8 cellular contexts compared by ENCODE assay signal in the genomic region with DNA sequence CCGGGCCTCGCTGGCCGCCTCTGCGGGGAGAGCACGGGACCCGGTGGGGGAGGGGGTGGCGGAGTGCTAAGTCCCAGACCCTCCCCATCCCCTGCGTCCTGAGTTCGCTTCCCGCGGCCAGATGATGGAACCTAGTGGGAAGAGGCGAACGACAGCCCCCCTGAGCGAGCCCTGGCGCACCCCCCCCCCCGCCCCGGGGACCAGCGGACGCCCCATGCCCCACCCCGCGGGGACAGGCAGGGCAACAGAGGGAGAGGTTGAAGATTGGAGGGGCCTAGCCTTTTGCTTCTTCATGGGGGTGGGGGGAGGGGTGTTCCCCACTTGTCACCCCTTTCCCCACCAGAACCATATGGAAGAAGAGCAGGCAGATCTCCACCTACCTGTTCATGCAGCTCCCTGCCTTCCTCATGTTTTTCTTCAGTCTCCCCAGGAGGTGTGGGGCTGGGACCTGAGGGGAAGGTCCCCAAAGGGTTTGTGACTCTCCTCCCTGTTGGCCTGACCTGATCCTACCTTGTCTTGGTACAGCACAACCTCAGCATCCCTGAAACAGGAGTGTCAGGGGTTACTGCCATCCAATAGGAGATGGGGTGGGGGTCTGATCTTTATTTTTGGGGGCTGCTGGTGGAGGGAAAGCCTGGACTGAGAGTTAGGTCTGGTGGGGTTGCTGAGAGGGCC. TPM values are rescaled to one million over a fixed set of nuclear protein-coding genes. Genes with fewer than 3 reads are reported as not detected.
DNase-seq lines count a peak whose midpoint lies in the region; ATAC-seq, FAIRE-seq and TF ChIP-seq lines count a peak whose summit lies in the region.

No MANE protein-coding gene starts in this region.

- H3K9me1 ChIP-seq in endothelial cell of umbilical vein (replicated peaks; ENCODE audit: control insufficient read depth, extremely low read depth, insufficient read depth, low read length) = no peaks in the 10 kb centered on the region

- no peaks in the 10 kb centered on the region for H4K20me1 ChIP-seq in endothelial cell of umbilical vein (replicated peaks; ENCODE audit: control insufficient read depth, extremely low read depth, insufficient read depth, low read length)

- no peak overlapping the region for H2AFZ ChIP-seq in endothelial cell of umbilical vein (ENCODE audit: low read depth, low read length)

- H3K4me1 ChIP-seq in heart left ventricle = peaks cover 0 to 34% (median 22%) of the 10 kb centered on the region in 12 donors
- H3K4me1 ChIP-seq in endothelial cell of umbilical vein (ENCODE audit: control insufficient read depth, extremely low read depth, insufficient read depth, low read length) = peaks cover 13% of the 10 kb centered on the region

- peak overlapping the region; percentile 93 for H3K4me3 Mint-ChIP-seq in osteocyte (ENCODE audit: unreplicated experiment)

- FAIRE-seq in endothelial cell of umbilical vein (lab: Jason Lieb, UNC) = no peak

- ATAC-seq in heart left ventricle (peak in 2 of 4 donors; percentile 0 to 2), left ventricle myocardium superior (no peak)

- dilution Hi-C loops in endothelial cell of umbilical vein (cut with MboI; ENCODE audit: extremely low pct_ligation_motif_present, low sequenced_read_pairs) = no loop called here

- intact Hi-C loops in heart left ventricle (cut with DNase I) = loop anchor here in 1 of 10 donors (10.0 kb wide), 1 partner anchor 206 kb away; a partner anchor contains a TSS
- intact Hi-C loops in left ventricle myocardium superior (cut with micrococcal nuclease) = no loop called here
- intact Hi-C loops in endothelial cell of umbilical vein (cut with micrococcal nuclease) = loop anchor here (1.0 to 5.0 kb wide), 2 partner anchors 14 to 116 kb away; a partner anchor contains a TSS

- H3K4me2 ChIP-seq in endothelial cell of umbilical vein (ENCODE audit: insufficient read depth, low read length) = peak overlapping the region; percentile 59

- H3K36me3 ChIP-seq in heart left ventricle = peaks cover 0 to 28% (median 21%) of the 10 kb centered on the region in 9 donors
- H3K36me3 ChIP-seq in endothelial cell of umbilical vein (ENCODE audit: control insufficient read depth in 2 of 2, extremely low read depth in 1 of 2, insufficient read depth in 2 of 2, low read length in 2 of 2) = peaks cover 2 to 3% of the 10 kb centered on the region in 2 experiments

- peak overlapping the region; percentile 82 to 98 (median 94) for H3K27ac ChIP-seq in heart left ventricle
- peak overlapping the region; percentile 81 for H3K27ac ChIP-seq in endothelial cell of umbilical vein (ENCODE audit: insufficient read depth, low read depth, low read length)

- no peaks in the 10 kb centered on the region for H3K9me3 ChIP-seq in heart left ventricle
- no peaks in the 10 kb centered on the region for H3K9me3 ChIP-seq in endothelial cell of umbilical vein (replicated peaks; ENCODE audit: control insufficient read depth, insufficient read depth, low read length)

- no peak for TF ChIP-seq POLR2A in heart left ventricle (IDR thresholded peaks at IDR 0.05)
- no peak for TF ChIP-seq POLR2A in endothelial cell of umbilical vein (IDR thresholded peaks at IDR 0.05; ENCODE audit: low read depth, low read length)

- H3K36me3 Mint-ChIP-seq in osteocyte (ENCODE audit: unreplicated experiment) = peaks cover 15% of the 10 kb centered on the region

- CTCF ChIA-PET in endothelial cell of umbilical vein (lab: Charles Lee) = interaction anchor here (1.9 to 4.1 kb wide), 2 partner anchors 14 to 115 kb away, joined by 6 to 64 read pairs; a partner anchor contains a TSS

- H3K79me2 ChIP-seq in endothelial cell of umbilical vein (ENCODE audit: control insufficient read depth, insufficient read depth, low read length) = peaks cover 34% of the 10 kb centered on the region

- H3K27me3 ChIP-seq in heart left ventricle = no peaks in the 10 kb centered on the region
- no peaks in the 10 kb centered on the region for H3K27me3 ChIP-seq in endothelial cell of umbilical vein (ENCODE audit: control insufficient read depth in 2 of 2, insufficient read depth in 2 of 2, low read length in 2 of 2)

- peaks cover 35% of the 10 kb centered on the region for H3K4me1 Mint-ChIP-seq in osteocyte (ENCODE audit: unreplicated experiment)

- H3K27ac Mint-ChIP-seq in osteocyte (ENCODE audit: unreplicated experiment) = peak overlapping the region; percentile 99

- peak overlapping the region; percentile 81 for H3K9ac ChIP-seq in endothelial cell of umbilical vein (replicated peaks; ENCODE audit: extremely low read depth, insufficient read depth, low read length)

- no peaks in the 10 kb centered on the region for H3K9me3 Mint-ChIP-seq in osteocyte (ENCODE audit: unreplicated experiment)

- BruUV-seq in endothelial cell of umbilical vein (replicated peaks; lab: Mats Ljungman, UMichigan) = no TSS peak

- DNase-seq in heart left ventricle = no peak
- DNase-seq in left ventricle myocardium superior = no peak
- peak; percentile 36 for DNase-seq in endothelial cell of umbilical vein (ENCODE audit: low read depth, low spot score)
- DNase-seq in osteocyte (ENCODE audit: extremely low spot score, unreplicated experiment) = no peak
- DNase-seq in HK-2 (ENCODE audit: unreplicated experiment) = no peak
- no peak for DNase-seq in SKM-1 (lab: John Stamatoyannopoulos, UW; ENCODE audit: unreplicated experiment)
- no peak for DNase-seq in hepatic stellate cell (ENCODE audit: low spot score)

- H3K27me3 Mint-ChIP-seq in osteocyte (ENCODE audit: unreplicated experiment) = no peaks in the 10 kb centered on the region

- TF ChIP-seq CTCF in heart left ventricle (IDR thresholded peaks at IDR 0.05) (no peak), endothelial cell of umbilical vein (IDR thresholded peaks at IDR 0.05; ENCODE audit: extremely low read depth in 1 of 2, insufficient read depth in 1 of 2, low read depth in 1 of 2, low read length in 2 of 2) (no peak), osteocyte (IDR thresholded peaks at IDR 0.05) (no peak)

- WGBS in heart left ventricle, 4 donors = 0 to 1% (median 1%) methylated on average over 8 to 21 of the region's 21 CpGs; no CpG with 5 or more reads in 1 of the 4 donors

- peak overlapping the region; percentile 65 to 99 (median 86) for H3K4me3 ChIP-seq in heart left ventricle
- peak overlapping the region; percentile 26 to 84 (median 62) for H3K4me3 ChIP-seq in endothelial cell of umbilical vein (replicated peaks in 1 of 3; ENCODE audit: insufficient read depth in 1 of 3, low read depth in 1 of 3, low read length in 3 of 3)

- POLR2A ChIA-PET in endothelial cell of umbilical vein (lab: Charles Lee) = interaction anchor here (0.5 to 4.3 kb wide), 8 partner anchors 12 to 267 kb away, joined by 3 to 58 read pairs (median 5); a partner anchor contains a TSS

TF ChIP-seq in PFSK-1, 5 proteins besides CTCF, POLR2A, EP300 and RAD21 (continues in another document):
- TF ChIP-seq FOXP2 (optimal IDR thresholded peaks at IDR 0.05; ENCODE audit: borderline replicate concordance, extremely low read depth, extremely low read length, insufficient read depth) = no peak
- TF ChIP-seq TAF1 (IDR thresholded peaks at IDR 0.05; ENCODE audit: borderline replicate concordance, insufficient read depth, low read length) = no peak

TF ChIP-seq in endothelial cell of umbilical vein, 7 proteins besides CTCF, POLR2A, EP300 and RAD21 (continues in another document):
- no peak for TF ChIP-seq MYC (IDR thresholded peaks at IDR 0.05; ENCODE audit: low read depth, low read length)

RNA-seq across cellular contexts. Expression of a gene that starts 0.5 kb away (rescaled TPM):
- total RNA-seq in heart left ventricle = 10 to 100 TPM; 21.5 to 41.0 (median 26.2) TPM
- polyA plus RNA-seq in heart left ventricle = 10 to 100 TPM; 15.0 to 18.3 TPM
- 32.3 TPM for total RNA-seq in left ventricle myocardium superior
- 48.6 TPM for polyA plus RNA-seq in PFSK-1 (2012; ENCODE audit: insufficient read length, low read depth)
- total RNA-seq in endothelial cell of umbilical vein = 34.2 and 37.4 TPM in 2 replicates
- polyA plus RNA-seq in endothelial cell of umbilical vein = 37.9 and 41.4 TPM in 2 replicates
- 28.2 and 28.6 TPM in 2 replicates for polyA plus RNA-seq in endothelial cell of umbilical vein (2011; cell fraction: cytosol; rRNA removed)
- 29.0 and 32.1 TPM in 2 replicates for polyA plus RNA-seq in endothelial cell of umbilical vein (2011; cell fraction: nucleus; rRNA removed)
- polyA plus RNA-seq in endothelial cell of umbilical vein (2012) = 24.5 and 25.4 TPM in 2 replicates
- 41.0 and 46.1 TPM in 2 replicates for polyA minus RNA-seq in endothelial cell of umbilical vein
- polyA minus RNA-seq in endothelial cell of umbilical vein (2011; cell fraction: cytosol; rRNA and poly(A)+ RNA removed) = 17.6 TPM
- 18.1 and 25.7 TPM in 2 replicates for polyA minus RNA-seq in endothelial cell of umbilical vein (2011; cell fraction: nucleus; rRNA and poly(A)+ RNA removed)
- 45.6 and 45.7 TPM in 2 replicates for total RNA-seq in osteocyte

RNA-seq across cellular contexts. Expression of a gene that starts 6.9 kb away (rescaled TPM):
- 1 to 10 TPM in 1 of 9 donors, under 1 TPM in 3, not detected in 5; 0.19 to 2.5 (median 0.58) TPM for total RNA-seq in heart left ventricle
- under 1 TPM in 1 of 2 donors, not detected in 1; 0.08 TPM for polyA plus RNA-seq in heart left ventricle
- not detected for total RNA-seq in left ventricle myocardium superior
- 5.0 TPM for polyA plus RNA-seq in PFSK-1 (2012; ENCODE audit: insufficient read length, low read depth)
- 13.3 and 13.6 TPM in 2 replicates for total RNA-seq in endothelial cell of umbilical vein
- 5.5 and 8.1 TPM in 2 replicates for polyA plus RNA-seq in endothelial cell of umbilical vein
- 10.0 and 11.7 TPM in 2 replicates for polyA plus RNA-seq in endothelial cell of umbilical vein (2011; cell fraction: cytosol; rRNA removed)
- 12.0 and 14.4 TPM in 2 replicates for polyA plus RNA-seq in endothelial cell of umbilical vein (2011; cell fraction: nucleus; rRNA removed)
- polyA plus RNA-seq in endothelial cell of umbilical vein (2012) = 3.0 and 8.6 TPM in 2 replicates
- polyA minus RNA-seq in endothelial cell of umbilical vein = 9.1 and 9.4 TPM in 2 replicates
- 4.9 TPM for polyA minus RNA-seq in endothelial cell of umbilical vein (2011; cell fraction: cytosol; rRNA and poly(A)+ RNA removed)
- polyA minus RNA-seq in endothelial cell of umbilical vein (2011; cell fraction: nucleus; rRNA and poly(A)+ RNA removed) = 5.6 and 11.3 TPM in 2 replicates
- total RNA-seq in osteocyte = 1.9 and 2.2 TPM in 2 replicates

RNA-seq across cellular contexts. Expression of a gene that starts 13.9 kb away (rescaled TPM):
- total RNA-seq in heart left ventricle = 10 to 100 TPM; 31.9 to 65.1 (median 52.6) TPM
- polyA plus RNA-seq in heart left ventricle = 10 to 100 TPM; 17.0 to 18.2 TPM
- 40.8 TPM for total RNA-seq in left ventricle myocardium superior
- 21.9 TPM for polyA plus RNA-seq in PFSK-1 (2012; ENCODE audit: insufficient read length, low read depth)
- total RNA-seq in endothelial cell of umbilical vein = 52.6 and 55.7 TPM in 2 replicates
- polyA plus RNA-seq in endothelial cell of umbilical vein = 15.8 and 19.0 TPM in 2 replicates
- polyA plus RNA-seq in endothelial cell of umbilical vein (2011; cell fraction: cytosol; rRNA removed) = 22.6 and 24.9 TPM in 2 replicates
- polyA plus RNA-seq in endothelial cell of umbilical vein (2011; cell fraction: nucleus; rRNA removed) = 52.1 and 60.9 TPM in 2 replicates
- polyA plus RNA-seq in endothelial cell of umbilical vein (2012) = 24.6 and 31.8 TPM in 2 replicates
- 70.9 and 72.3 TPM in 2 replicates for polyA minus RNA-seq in endothelial cell of umbilical vein
- polyA minus RNA-seq in endothelial cell of umbilical vein (2011; cell fraction: cytosol; rRNA and poly(A)+ RNA removed) = 26.2 TPM
- polyA minus RNA-seq in endothelial cell of umbilical vein (2011; cell fraction: nucleus; rRNA and poly(A)+ RNA removed) = 43.6 and 55.2 TPM in 2 replicates
- total RNA-seq in osteocyte = 65.2 and 67.4 TPM in 2 replicates
